In genomic region chr9:124436320-124436719, GRCh38 we compare ENCODE assay signal across 17 cellular contexts. TPM values are rescaled to one million over a fixed set of nuclear protein-coding genes. Genes with fewer than 3 reads are reported as not detected.
"Had no signal": no experiment of that assay in that cellular context is flagged by ENCODE, and none has a peak within 500 bp of the region (broad histone marks: within the 10 kb centered on the region; RNA-seq: fewer than 3 reads in every experiment).

No MANE protein-coding gene starts in this region.

- ATAC-seq: activated CD4-positive, CD25-positive, alpha-beta regulatory T cell treated with anti-CD3 and anti-CD28 coated beads, Interleukin-2, amount 50 U/mL, for 24 hours; effector memory CD8-positive, alpha-beta T cell; left lung; naive thymus-derived CD8-positive, alpha-beta T cell had no signal

- H3K4me3 Mint-ChIP-seq: activated T-helper 1 cell treated with anti-CD3 and anti-CD28 coated beads, Interleukin-12 subunit alpha, Interleukin-12 subunit beta, Interleukin-2, Interleukin-4 antibody, amounts not matched to agents 30 ng/mL and 10 ng/mL and 1 ng/mL, durations not matched to agents 14 hours and 24 hours and 36 hours; effector memory CD8-positive, alpha-beta T cell; memory B cell; naive thymus-derived CD8-positive, alpha-beta T cell had no signal

- H3K4me1 ChIP-seq: left lung, parathyroid adenoma, sigmoid colon had no signal

- H3K9me3 ChIP-seq: thoracic aorta had no signal

- H3K4me1 Mint-ChIP-seq: memory B cell; naive thymus-derived CD8-positive, alpha-beta T cell had no signal

- H3K9ac ChIP-seq: parathyroid adenoma had no signal

- H3K79me2 ChIP-seq: parathyroid adenoma had no signal

- DNase-seq: activated CD4-positive, alpha-beta T cell treated with anti-CD3 and anti-CD28 coated beads, Interleukin-2, amount 50 U/mL, for 1 hour; activated CD8-positive, alpha-beta memory T cell treated with anti-CD3 and anti-CD28 coated beads for 24 hours; aorta; dermis blood vessel endothelial cell; effector memory CD8-positive, alpha-beta T cell; left lung; naive thymus-derived CD8-positive, alpha-beta T cell; sigmoid colon; stimulated activated CD4-positive, alpha-beta T cell treated with anti-CD3 and anti-CD28 coated beads, Interleukin-1b, Interleukin-23, amount 100 ng/mL, for 48 hours had no signal

- H3K27ac Mint-ChIP-seq: activated T-helper 1 cell treated with anti-CD3 and anti-CD28 coated beads, Interleukin-12 subunit alpha, Interleukin-12 subunit beta, Interleukin-2, Interleukin-4 antibody, amounts not matched to agents 30 ng/mL and 10 ng/mL and 1 ng/mL, durations not matched to agents 14 hours and 24 hours and 36 hours; effector memory CD8-positive, alpha-beta T cell; memory B cell; naive thymus-derived CD8-positive, alpha-beta T cell had no signal

- H3K4me3 ChIP-seq: left lung, sigmoid colon, thoracic aorta had no signal

- H3K9me3 Mint-ChIP-seq: activated T-helper 1 cell treated with anti-CD3 and anti-CD28 coated beads, Interleukin-12 subunit alpha, Interleukin-12 subunit beta, Interleukin-2, Interleukin-4 antibody, amounts not matched to agents 30 ng/mL and 10 ng/mL and 1 ng/mL, durations not matched to agents 14 hours and 24 hours and 36 hours; effector memory CD8-positive, alpha-beta T cell; memory B cell had no signal

- H3K27ac ChIP-seq: left lung, parathyroid adenoma, sigmoid colon, thoracic aorta had no signal

- H3K36me3 ChIP-seq: left lung, sigmoid colon, thoracic aorta had no signal

- H2AFZ ChIP-seq: parathyroid adenoma had no signal

RNA-seq across cellular contexts. Expression of gene ADGRD2, which starts 13.9 kb away (rescaled TPM):
- total RNA-seq: activated T-helper 1 cell treated with anti-CD3 and anti-CD28 coated beads, Interleukin-12 subunit alpha, Interleukin-12 subunit beta, Interleukin-2, Interleukin-4 antibody, amounts not matched to agents 30 ng/mL and 10 ng/mL and 1 ng/mL, durations not matched to agents 14 hours and 24 hours and 36 hours; aorta; chondrocyte; dermis blood vessel endothelial cell; epithelial cell of proximal tubule; left lung; mucosa of gallbladder; naive thymus-derived CD8-positive, alpha-beta T cell; sigmoid colon; thoracic aorta had no signal
- polyA plus RNA-seq: aorta; naive thymus-derived CD8-positive, alpha-beta T cell; sigmoid colon had no signal
